ENCODE assay signal across 23 cellular contexts in the genomic region with DNA sequence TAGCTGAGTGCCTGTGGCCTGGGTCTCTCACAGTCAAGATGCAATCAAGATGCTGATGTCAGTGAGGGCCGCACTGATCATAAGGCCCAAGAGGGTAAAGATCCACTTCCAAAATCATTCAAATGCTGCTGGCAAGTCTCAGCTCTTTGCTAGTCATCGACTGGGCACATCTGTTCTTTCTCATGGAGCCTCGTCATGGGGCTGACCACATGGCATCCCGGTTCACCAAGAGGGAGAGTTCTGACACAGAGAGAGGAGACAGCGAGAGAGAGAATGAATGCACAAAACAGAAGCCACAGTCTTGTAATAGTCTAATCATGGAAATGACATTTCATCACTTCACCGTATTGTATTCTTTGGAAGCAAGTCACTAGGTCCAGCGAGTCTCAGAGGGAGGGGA.
DNase-seq lines count a peak whose midpoint lies in the region; ATAC-seq and TF ChIP-seq lines count a peak whose summit lies in the region.
"Had no signal": no experiment of that assay in that cellular context is flagged by ENCODE, and none has a peak within 500 bp of the region (broad histone marks: within the 10 kb centered on the region; RNA-seq: fewer than 3 reads in every experiment).

No MANE protein-coding gene starts in this region.

- CTCF ChIA-PET in Caco-2 (lab: Charles Lee): no interaction called here

- ATAC-seq in left ventricle myocardium superior (no peak), omental fat pad (ENCODE audit: low FRiP score) (no peak), GM19395 (IDR thresholded peaks at IDR 0.05; ENCODE audit: unreplicated experiment) (no peak)
- ATAC-seq: Panc1 had no signal

- no peaks in the 10 kb centered on the region for H3K27me3 ChIP-seq in cardiac muscle cell
- no peaks in the 10 kb centered on the region for H3K27me3 ChIP-seq in Caco-2 (replicated peaks; ENCODE audit: control insufficient read depth, insufficient read depth, low read length)

- H3K9me3 ChIP-seq in cardiac muscle cell (ENCODE audit: low read depth) (no peaks in the 10 kb centered on the region), Caco-2 (peaks cover 6% of the 10 kb centered on the region; the same call in 1 of the 2 replicates)

- DNase-seq in cardiac muscle cell (ENCODE audit: low read depth in 1 of 2, low spot score in 1 of 2): peak; percentile 12 to 40
- DNase-seq in left ventricle myocardium superior: no peak
- peak; percentile 14 to 20 for DNase-seq in cardiac fibroblast (ENCODE audit: low read depth in 2 of 2)
- DNase-seq in glutamatergic neuron: no peak
- DNase-seq in omental fat pad (ENCODE audit: low spot score): no peak
- no peak for DNase-seq in Caco-2
- DNase-seq in Ammon's horn (ENCODE audit: low spot score): no peak
- DNase-seq: ACHN, EL, GF-D8, KBM-7, NCI-H1092 treated with DMSO at 0.1 percent for 48 hours, NCI-H1436 treated with DMSO at 0.1 percent for 48 hours, NCI-H1930, NCI-H2171, NCI-H345, NCI-H82 had no signal

- POLR2A ChIA-PET in Caco-2 (lab: Charles Lee): no interaction called here

- H3K4me3 Mint-ChIP-seq in glutamatergic neuron (ENCODE audit: unreplicated experiment) (no peak overlapping the region), Caco-2 (ENCODE audit: unreplicated experiment) (no peak overlapping the region)
- H3K4me3 Mint-ChIP-seq: B cell, CD14-positive monocyte had no signal

- no peak overlapping the region for H3K27ac ChIP-seq in cardiac muscle cell
- H3K27ac ChIP-seq: 22Rv1, HL-60 had no signal

- H3K27ac Mint-ChIP-seq in glutamatergic neuron (ENCODE audit: unreplicated experiment) (peak overlapping the region; percentile 10), Caco-2 (ENCODE audit: unreplicated experiment) (no peak overlapping the region)
- H3K27ac Mint-ChIP-seq: B cell, CD14-positive monocyte had no signal

- H3K9me3 Mint-ChIP-seq in glutamatergic neuron (ENCODE audit: unreplicated experiment): no peaks in the 10 kb centered on the region
- peaks cover 5% of the 10 kb centered on the region for H3K9me3 Mint-ChIP-seq in Caco-2 (ENCODE audit: unreplicated experiment)

- no peak overlapping the region for H3K4me3 ChIP-seq in cardiac muscle cell
- no peak overlapping the region for H3K4me3 ChIP-seq in cardiac fibroblast (replicated peaks in 1 of 2; ENCODE audit: low read depth in 2 of 2, low read length in 2 of 2)
- no peak overlapping the region for H3K4me3 ChIP-seq in Caco-2 (ENCODE audit: low read depth, low read length)

- no peaks in the 10 kb centered on the region for H3K36me3 ChIP-seq in cardiac muscle cell
- no peaks in the 10 kb centered on the region for H3K36me3 ChIP-seq in Caco-2 (ENCODE audit: control insufficient read depth, insufficient read depth, low read length)

- intact Hi-C loops in left ventricle myocardium superior (cut with micrococcal nuclease): no loop called here
- intact Hi-C loops in Caco-2 (cut with micrococcal nuclease; ENCODE audit: unreplicated experiment): no loop called here

- H3K4me1 Mint-ChIP-seq in glutamatergic neuron (ENCODE audit: low read depth, unreplicated experiment) (peaks cover 6% of the 10 kb centered on the region), Caco-2 (ENCODE audit: low read depth, unreplicated experiment) (peaks cover 4% of the 10 kb centered on the region)
- H3K4me1 Mint-ChIP-seq: B cell, CD14-positive monocyte had no signal

- H3K36me3 Mint-ChIP-seq in glutamatergic neuron (ENCODE audit: unreplicated experiment): no peaks in the 10 kb centered on the region
- peaks cover 6% of the 10 kb centered on the region for H3K36me3 Mint-ChIP-seq in Caco-2 (ENCODE audit: insufficient read depth, unreplicated experiment)
- H3K36me3 Mint-ChIP-seq: CD14-positive monocyte had no signal

- no peak for TF ChIP-seq CTCF in cardiac muscle cell (IDR thresholded peaks at IDR 0.05; ENCODE audit: low read depth, low read length)
- no peak for TF ChIP-seq CTCF in cardiac fibroblast (IDR thresholded peaks at IDR 0.05; ENCODE audit: low read depth, low read length)
- no peak for TF ChIP-seq CTCF in glutamatergic neuron (IDR thresholded peaks at IDR 0.05; ENCODE audit: partially characterized antibody, unreplicated experiment)
- no peak for TF ChIP-seq CTCF in omental fat pad (IDR thresholded peaks at IDR 0.05)
- no peak for TF ChIP-seq CTCF in Caco-2 (IDR thresholded peaks at IDR 0.05; ENCODE audit: insufficient read depth in 1 of 2, low read depth in 1 of 2, low read length in 1 of 2, severe bottlenecking in 1 of 2, unreplicated experiment in 1 of 2)

- BruUV-seq in Caco-2 (replicated peaks; lab: Mats Ljungman, UMichigan): no TSS peak

- H3K27me3 Mint-ChIP-seq in glutamatergic neuron (ENCODE audit: unreplicated experiment): no peaks in the 10 kb centered on the region
- no peaks in the 10 kb centered on the region for H3K27me3 Mint-ChIP-seq in Caco-2 (ENCODE audit: insufficient read depth, unreplicated experiment)
- H3K27me3 Mint-ChIP-seq: B cell had no signal

- no peaks in the 10 kb centered on the region for H3K4me1 ChIP-seq in cardiac muscle cell (ENCODE audit: low read depth)
- peaks cover 23% of the 10 kb centered on the region for H3K4me1 ChIP-seq in Caco-2

Comparison
In these comparisons a context has a peak if more than half of its experiments do, and no peak if none do; other contexts are left out.
1. DNase-seq: peak in cardiac muscle cell (2 of 2) and cardiac fibroblast (2 of 2); none in left ventricle myocardium superior (single experiment), glutamatergic neuron (single experiment), omental fat pad (single experiment), Caco-2 (0 of 2) and Ammon's horn (single experiment).